19 cellular contexts compared by ENCODE assay signal in the genomic region with DNA sequence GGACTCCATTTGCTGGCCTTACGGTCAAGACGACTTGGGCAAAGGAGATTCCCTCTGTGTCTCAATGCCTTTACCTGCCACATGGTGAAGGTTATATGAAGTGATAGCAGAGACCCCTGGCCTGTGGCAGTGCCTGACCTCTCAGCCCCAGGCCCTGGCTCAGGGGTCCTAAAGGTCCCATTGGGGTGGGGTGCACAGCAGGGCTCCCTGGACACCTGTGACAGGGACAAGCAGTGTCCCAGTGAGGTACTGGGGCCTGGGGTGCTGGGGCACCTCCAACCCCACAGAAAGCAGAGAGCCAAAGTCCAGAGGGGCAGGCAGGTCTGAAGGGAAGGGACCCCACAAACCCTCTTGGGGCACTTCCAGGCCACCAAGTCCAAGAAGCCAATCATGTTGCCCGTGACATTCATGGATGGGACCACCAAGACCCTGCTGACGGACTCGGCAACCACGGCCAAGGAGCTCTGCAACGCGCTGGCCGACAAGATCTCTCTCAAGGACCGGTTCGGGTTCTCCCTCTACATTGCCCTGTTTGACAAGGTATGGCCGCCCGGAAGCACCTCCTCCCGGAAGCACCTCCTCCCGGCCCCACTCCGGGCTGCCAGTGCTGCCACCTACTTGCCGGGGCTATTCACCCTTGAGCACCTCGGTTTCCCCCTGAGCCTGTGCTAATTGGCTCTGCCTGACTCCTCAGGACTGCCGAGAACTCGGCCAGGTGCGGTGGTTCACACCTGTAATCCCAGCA.
"Had no signal": no experiment of that assay in that cellular context is flagged by ENCODE, and none has a peak within 500 bp of the region (broad histone marks: within the 10 kb centered on the region; RNA-seq: fewer than 3 reads in every experiment).

No MANE protein-coding gene starts in this region.

- H3K27ac ChIP-seq: heart left ventricle, lower lobe of right lung, neutrophil, parathyroid adenoma, psoas muscle, right lobe of liver, testis, thyroid gland, transverse colon, upper lobe of left lung had no signal

- H3K4me3 ChIP-seq: heart left ventricle, lower lobe of right lung, psoas muscle, right lobe of liver, smooth muscle cell, testis, thyroid gland, transverse colon, upper lobe of left lung had no signal

- H3K4me2 ChIP-seq: smooth muscle cell had no signal

- H2AFZ ChIP-seq: parathyroid adenoma had no signal

- DNase-seq: hippocampal formation; mesenchymal stem cell; naive thymus-derived CD8-positive, alpha-beta T cell; psoas muscle; stimulated activated CD4-positive, alpha-beta T cell treated with anti-CD3 and anti-CD28 coated beads, Interleukin-1b, Interleukin-23, amount 100 ng/mL, for 48 hours; stimulated activated CD4-positive, alpha-beta T cell treated with anti-CD3 and anti-CD28 coated beads, Interleukin-4, amount 100 ng/mL, for 1 hour; stimulated activated naive B cell treated with anti-CD40 and anti-IgM and Interleukin-4, amounts not matched to agents 10 μg/mL and 1 μg/mL and 100 μg/mL, for 72 hours; stimulated activated naive CD8-positive, alpha-beta T cell treated with anti-CD3 and anti-CD28 coated beads, Interleukin-15, Interleukin-2, amounts not matched to agents 100 U/mL and 50 U/mL, for 24 hours; stomach; testis; thyroid gland; transverse colon had no signal

- H3K27me3 ChIP-seq: heart left ventricle, neutrophil, right lobe of liver, stomach, testis, thyroid gland, transverse colon, upper lobe of left lung had no signal

- H3K9me3 ChIP-seq: heart left ventricle, lower lobe of right lung, neutrophil, psoas muscle, right lobe of liver, stomach, testis, thyroid gland, transverse colon, upper lobe of left lung had no signal

- ATAC-seq: naive thymus-derived CD8-positive, alpha-beta T cell; psoas muscle; right lobe of liver; stimulated activated naive B cell treated with anti-CD40 and anti-IgM and Interleukin-4, amounts not matched to agents 10 μg/mL and 1 μg/mL and 100 μg/mL, for 72 hours; stimulated activated naive CD8-positive, alpha-beta T cell treated with anti-CD3 and anti-CD28 coated beads, Interleukin-15, Interleukin-2, amounts not matched to agents 100 U/mL and 50 U/mL, for 24 hours had no signal

- H3K36me3 ChIP-seq: lower lobe of right lung, neutrophil, stomach, thyroid gland, transverse colon, upper lobe of left lung had no signal

- H3K9ac ChIP-seq: parathyroid adenoma had no signal

- H3K4me1 ChIP-seq: lower lobe of right lung, parathyroid adenoma, psoas muscle, testis had no signal

- H3K79me2 ChIP-seq: parathyroid adenoma had no signal
